Comparison of ENCODE assay signal across 1 cellular context in the genomic region with DNA sequence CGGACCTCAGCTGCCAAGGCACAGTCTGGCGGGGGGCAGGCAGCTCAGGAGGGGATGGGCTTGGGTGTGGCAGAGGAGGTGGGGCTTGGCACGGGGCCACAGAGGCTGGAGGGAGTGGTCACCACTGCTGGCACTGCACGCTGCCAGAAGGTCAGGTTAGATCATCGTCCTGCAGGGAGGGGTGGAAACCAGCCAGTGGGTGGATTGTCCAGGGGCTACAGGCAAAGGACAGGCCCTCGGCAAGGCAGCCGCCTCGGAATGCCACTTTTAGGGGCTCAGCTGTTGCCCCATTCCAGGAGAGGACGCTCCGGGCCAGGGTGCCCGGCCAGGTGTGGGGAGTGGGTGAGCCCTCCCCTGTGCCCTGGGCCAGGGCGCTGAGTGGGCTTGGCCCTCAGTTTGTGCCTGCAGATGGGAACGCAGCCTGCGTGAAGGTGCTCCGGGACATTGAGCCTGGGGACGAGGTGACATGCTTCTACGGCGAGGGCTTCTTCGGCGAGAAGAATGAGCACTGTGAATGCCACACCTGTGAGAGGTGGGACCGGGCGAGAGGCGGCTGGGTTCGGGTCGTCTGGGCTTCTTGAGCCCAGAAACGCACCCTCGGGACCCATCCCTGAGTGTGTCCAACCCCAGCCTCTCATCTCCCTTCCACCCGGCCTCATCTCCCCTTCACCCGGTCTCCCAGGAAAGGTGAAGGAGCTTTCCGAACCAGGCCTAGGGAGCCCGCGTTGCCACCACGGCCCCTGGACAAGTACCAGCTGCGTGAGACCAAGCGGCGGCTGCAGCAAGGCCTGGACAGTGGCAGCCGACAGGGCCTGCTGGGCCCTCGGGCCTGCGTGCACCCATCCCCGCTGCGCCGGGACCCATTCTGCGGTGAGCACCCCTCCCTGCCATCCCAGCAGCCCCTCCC.
A peak's percentile ranks its signal among the peaks of the same experiment; 100 is the strongest.
TF ChIP-seq lines count a peak whose summit lies in the region.

No MANE protein-coding gene starts in this region.

TF ChIP-seq in K562, 482 proteins besides CTCF, POLR2A, EP300 and RAD21:
- TF ChIP-seq, protein P1, sequence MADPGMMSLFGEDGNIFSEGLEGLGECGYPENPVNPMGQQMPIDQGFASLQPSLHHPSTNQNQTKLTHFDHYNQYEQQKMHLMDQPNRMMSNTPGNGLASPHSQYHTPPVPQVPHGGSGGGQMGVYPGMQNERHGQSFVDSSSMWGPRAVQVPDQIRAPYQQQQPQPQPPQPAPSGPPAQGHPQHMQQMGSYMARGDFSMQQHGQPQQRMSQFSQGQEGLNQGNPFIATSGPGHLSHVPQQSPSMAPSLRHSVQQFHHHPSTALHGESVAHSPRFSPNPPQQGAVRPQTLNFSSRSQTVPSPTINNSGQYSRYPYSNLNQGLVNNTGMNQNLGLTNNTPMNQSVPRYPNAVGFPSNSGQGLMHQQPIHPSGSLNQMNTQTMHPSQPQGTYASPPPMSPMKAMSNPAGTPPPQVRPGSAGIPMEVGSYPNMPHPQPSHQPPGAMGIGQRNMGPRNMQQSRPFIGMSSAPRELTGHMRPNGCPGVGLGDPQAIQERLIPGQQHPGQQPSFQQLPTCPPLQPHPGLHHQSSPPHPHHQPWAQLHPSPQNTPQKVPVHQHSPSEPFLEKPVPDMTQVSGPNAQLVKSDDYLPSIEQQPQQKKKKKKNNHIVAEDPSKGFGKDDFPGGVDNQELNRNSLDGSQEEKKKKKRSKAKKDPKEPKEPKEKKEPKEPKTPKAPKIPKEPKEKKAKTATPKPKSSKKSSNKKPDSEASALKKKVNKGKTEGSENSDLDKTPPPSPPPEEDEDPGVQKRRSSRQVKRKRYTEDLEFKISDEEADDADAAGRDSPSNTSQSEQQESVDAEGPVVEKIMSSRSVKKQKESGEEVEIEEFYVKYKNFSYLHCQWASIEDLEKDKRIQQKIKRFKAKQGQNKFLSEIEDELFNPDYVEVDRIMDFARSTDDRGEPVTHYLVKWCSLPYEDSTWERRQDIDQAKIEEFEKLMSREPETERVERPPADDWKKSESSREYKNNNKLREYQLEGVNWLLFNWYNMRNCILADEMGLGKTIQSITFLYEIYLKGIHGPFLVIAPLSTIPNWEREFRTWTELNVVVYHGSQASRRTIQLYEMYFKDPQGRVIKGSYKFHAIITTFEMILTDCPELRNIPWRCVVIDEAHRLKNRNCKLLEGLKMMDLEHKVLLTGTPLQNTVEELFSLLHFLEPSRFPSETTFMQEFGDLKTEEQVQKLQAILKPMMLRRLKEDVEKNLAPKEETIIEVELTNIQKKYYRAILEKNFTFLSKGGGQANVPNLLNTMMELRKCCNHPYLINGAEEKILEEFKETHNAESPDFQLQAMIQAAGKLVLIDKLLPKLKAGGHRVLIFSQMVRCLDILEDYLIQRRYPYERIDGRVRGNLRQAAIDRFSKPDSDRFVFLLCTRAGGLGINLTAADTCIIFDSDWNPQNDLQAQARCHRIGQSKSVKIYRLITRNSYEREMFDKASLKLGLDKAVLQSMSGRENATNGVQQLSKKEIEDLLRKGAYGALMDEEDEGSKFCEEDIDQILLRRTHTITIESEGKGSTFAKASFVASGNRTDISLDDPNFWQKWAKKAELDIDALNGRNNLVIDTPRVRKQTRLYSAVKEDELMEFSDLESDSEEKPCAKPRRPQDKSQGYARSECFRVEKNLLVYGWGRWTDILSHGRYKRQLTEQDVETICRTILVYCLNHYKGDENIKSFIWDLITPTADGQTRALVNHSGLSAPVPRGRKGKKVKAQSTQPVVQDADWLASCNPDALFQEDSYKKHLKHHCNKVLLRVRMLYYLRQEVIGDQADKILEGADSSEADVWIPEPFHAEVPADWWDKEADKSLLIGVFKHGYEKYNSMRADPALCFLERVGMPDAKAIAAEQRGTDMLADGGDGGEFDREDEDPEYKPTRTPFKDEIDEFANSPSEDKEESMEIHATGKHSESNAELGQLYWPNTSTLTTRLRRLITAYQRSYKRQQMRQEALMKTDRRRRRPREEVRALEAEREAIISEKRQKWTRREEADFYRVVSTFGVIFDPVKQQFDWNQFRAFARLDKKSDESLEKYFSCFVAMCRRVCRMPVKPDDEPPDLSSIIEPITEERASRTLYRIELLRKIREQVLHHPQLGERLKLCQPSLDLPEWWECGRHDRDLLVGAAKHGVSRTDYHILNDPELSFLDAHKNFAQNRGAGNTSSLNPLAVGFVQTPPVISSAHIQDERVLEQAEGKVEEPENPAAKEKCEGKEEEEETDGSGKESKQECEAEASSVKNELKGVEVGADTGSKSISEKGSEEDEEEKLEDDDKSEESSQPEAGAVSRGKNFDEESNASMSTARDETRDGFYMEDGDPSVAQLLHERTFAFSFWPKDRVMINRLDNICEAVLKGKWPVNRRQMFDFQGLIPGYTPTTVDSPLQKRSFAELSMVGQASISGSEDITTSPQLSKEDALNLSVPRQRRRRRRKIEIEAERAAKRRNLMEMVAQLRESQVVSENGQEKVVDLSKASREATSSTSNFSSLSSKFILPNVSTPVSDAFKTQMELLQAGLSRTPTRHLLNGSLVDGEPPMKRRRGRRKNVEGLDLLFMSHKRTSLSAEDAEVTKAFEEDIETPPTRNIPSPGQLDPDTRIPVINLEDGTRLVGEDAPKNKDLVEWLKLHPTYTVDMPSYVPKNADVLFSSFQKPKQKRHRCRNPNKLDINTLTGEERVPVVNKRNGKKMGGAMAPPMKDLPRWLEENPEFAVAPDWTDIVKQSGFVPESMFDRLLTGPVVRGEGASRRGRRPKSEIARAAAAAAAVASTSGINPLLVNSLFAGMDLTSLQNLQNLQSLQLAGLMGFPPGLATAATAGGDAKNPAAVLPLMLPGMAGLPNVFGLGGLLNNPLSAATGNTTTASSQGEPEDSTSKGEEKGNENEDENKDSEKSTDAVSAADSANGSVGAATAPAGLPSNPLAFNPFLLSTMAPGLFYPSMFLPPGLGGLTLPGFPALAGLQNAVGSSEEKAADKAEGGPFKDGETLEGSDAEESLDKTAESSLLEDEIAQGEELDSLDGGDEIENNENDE (IDR thresholded peaks at IDR 0.05; ENCODE audit: low read depth, low read length), result no peak
- TF ChIP-seq ZNF217 (CRISPR knock-in tag; IDR thresholded peaks at IDR 0.05), result no peak
- TF ChIP-seq RNF2 (IDR thresholded peaks at IDR 0.05), result no peak
- TF ChIP-seq RBFOX2 (IDR thresholded peaks at IDR 0.05; ENCODE audit: low read depth, low read length), result peak; percentile 57; the same call in 1 of the 2 replicates
- TF ChIP-seq LCOR (CRISPR knock-in tag; IDR thresholded peaks at IDR 0.05), result no peak
- TF ChIP-seq, protein P2, sequence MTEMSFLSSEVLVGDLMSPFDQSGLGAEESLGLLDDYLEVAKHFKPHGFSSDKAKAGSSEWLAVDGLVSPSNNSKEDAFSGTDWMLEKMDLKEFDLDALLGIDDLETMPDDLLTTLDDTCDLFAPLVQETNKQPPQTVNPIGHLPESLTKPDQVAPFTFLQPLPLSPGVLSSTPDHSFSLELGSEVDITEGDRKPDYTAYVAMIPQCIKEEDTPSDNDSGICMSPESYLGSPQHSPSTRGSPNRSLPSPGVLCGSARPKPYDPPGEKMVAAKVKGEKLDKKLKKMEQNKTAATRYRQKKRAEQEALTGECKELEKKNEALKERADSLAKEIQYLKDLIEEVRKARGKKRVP (CRISPR knock-in tag; IDR thresholded peaks at IDR 0.05), result no peak
- peak; percentile 88 for TF ChIP-seq NFIC (IDR thresholded peaks at IDR 0.05)
